Comparison of ENCODE assay signal across 11 cellular contexts in the genomic region with DNA sequence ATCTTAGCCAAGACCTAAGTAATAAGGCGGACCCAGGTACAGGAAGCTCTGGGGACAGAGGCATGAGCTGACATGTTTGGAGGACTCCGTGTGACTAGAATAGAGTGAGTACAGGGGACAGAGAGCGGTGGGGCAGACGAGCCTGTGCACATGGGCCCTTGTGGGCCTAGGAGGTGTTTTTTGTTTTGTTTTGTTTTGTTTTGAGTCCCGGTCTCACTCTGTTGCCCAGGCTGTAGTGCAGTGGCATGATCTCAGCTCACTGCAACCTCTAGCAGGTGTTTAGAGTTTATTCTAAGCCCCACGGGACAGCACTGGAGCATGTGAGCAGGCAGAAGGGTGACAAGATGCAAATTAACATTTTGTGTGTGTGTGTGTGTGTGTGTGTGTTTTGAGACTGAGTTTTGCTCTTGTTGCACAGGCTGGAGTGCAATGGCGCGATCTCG. TPM values are rescaled to one million over a fixed set of nuclear protein-coding genes. Genes with fewer than 3 reads are reported as not detected.
A peak's percentile ranks its signal among the peaks of the same experiment; 100 is the strongest.
DNase-seq lines count a peak whose midpoint lies in the region; ATAC-seq and TF ChIP-seq lines count a peak whose summit lies in the region.
"Had no signal": no experiment of that assay in that cellular context is flagged by ENCODE, and none has a peak within 500 bp of the region (broad histone marks: within the 10 kb centered on the region; RNA-seq: fewer than 3 reads in every experiment).

No MANE protein-coding gene starts in this region.

- H3K9me3 Mint-ChIP-seq in stimulated activated naive CD8-positive, alpha-beta T cell treated with anti-CD3 and anti-CD28 coated beads, Interleukin-15, Interleukin-2, amounts not matched to agents 100 ng/mL and 50 ng/mL, for 24 hours: no peaks in the 10 kb centered on the region

- 89% methylated on average over 6 of the region's 9 CpGs for WGBS in SK-N-SH (ENCODE audit: low lambda C conversion rate)

- H3K4me1 Mint-ChIP-seq in stimulated activated naive CD8-positive, alpha-beta T cell treated with anti-CD3 and anti-CD28 coated beads, Interleukin-15, Interleukin-2, amounts not matched to agents 100 ng/mL and 50 ng/mL, for 24 hours (ENCODE audit: low read depth): peaks cover 44% of the 10 kb centered on the region

- ATAC-seq in stimulated activated naive CD8-positive, alpha-beta T cell treated with anti-CD3 and anti-CD28 coated beads, Interleukin-15, Interleukin-2, amounts not matched to agents 100 U/mL and 50 U/mL, for 24 hours: no peak
- ATAC-seq in HG02852 (IDR thresholded peaks at IDR 0.05; ENCODE audit: unreplicated experiment): peak; percentile 27
- ATAC-seq in left colon: no peak
- no peak for ATAC-seq in HG03457 (IDR thresholded peaks at IDR 0.05; ENCODE audit: unreplicated experiment)
- ATAC-seq: pancreas had no signal

- H3K4me1 ChIP-seq in OCI-LY7 (ENCODE audit: insufficient read depth, low read length, poor library complexity, severe bottlenecking) (peaks cover 64% of the 10 kb centered on the region), SK-N-SH (ENCODE audit: control insufficient read depth in 1 of 2, insufficient read depth in 2 of 2, low read depth in 1 of 2, low read length in 1 of 2) (peaks cover 0 to 15% of the 10 kb centered on the region in 2 experiments; a peak in 2 of 4 replicates)

- H3K79me2 ChIP-seq in OCI-LY7 (ENCODE audit: insufficient read depth, low read depth, low read length) (peaks cover 26% of the 10 kb centered on the region), SK-N-SH (ENCODE audit: insufficient read depth) (peaks cover 17% of the 10 kb centered on the region)

- peak overlapping the region; percentile 2 for H3K4me3 Mint-ChIP-seq in stimulated activated naive CD8-positive, alpha-beta T cell treated with anti-CD3 and anti-CD28 coated beads, Interleukin-15, Interleukin-2, amounts not matched to agents 100 ng/mL and 50 ng/mL, for 24 hours

- TF ChIP-seq RAD21 in SK-N-SH (IDR thresholded peaks at IDR 0.05; ENCODE audit: low read length): no peak

- no peaks in the 10 kb centered on the region for H3F3A ChIP-seq in SK-N-SH (replicated peaks; ENCODE audit: insufficient read depth)

- no peaks in the 10 kb centered on the region for H3K9me2 ChIP-seq in OCI-LY7 (ENCODE audit: insufficient read depth, low read length)
- no peaks in the 10 kb centered on the region for H3K9me2 ChIP-seq in SK-N-SH

- no peaks in the 10 kb centered on the region for H3K9me3 ChIP-seq in OCI-LY7 (ENCODE audit: low read length)
- no peaks in the 10 kb centered on the region for H3K9me3 ChIP-seq in SK-N-SH
- H3K9me3 ChIP-seq: pancreas had no signal

- peak overlapping the region; percentile 86 for H3K27ac Mint-ChIP-seq in stimulated activated naive CD8-positive, alpha-beta T cell treated with anti-CD3 and anti-CD28 coated beads, Interleukin-15, Interleukin-2, amounts not matched to agents 100 ng/mL and 50 ng/mL, for 24 hours

- peak overlapping the region; percentile 31; the same call in 1 of the 2 replicates for H2AFZ ChIP-seq in OCI-LY7 (ENCODE audit: low read length)
- no peak overlapping the region for H2AFZ ChIP-seq in SK-N-SH (ENCODE audit: low read depth)

- H3K27me3 ChIP-seq in SK-N-SH (ENCODE audit: insufficient read depth): no peaks in the 10 kb centered on the region
- H3K27me3 ChIP-seq: pancreas had no signal

- H3K9ac ChIP-seq in SK-N-SH: no peak overlapping the region

- peaks cover 7% of the 10 kb centered on the region for H3K36me3 ChIP-seq in OCI-LY7 (ENCODE audit: insufficient read depth, low read length)
- no peaks in the 10 kb centered on the region for H3K36me3 ChIP-seq in SK-N-SH (replicated peaks in 1 of 2; ENCODE audit: control insufficient read depth in 1 of 2, insufficient read depth in 2 of 2, low read length in 1 of 2)
- H3K36me3 ChIP-seq: pancreas had no signal

- peak overlapping the region; percentile 96 for H3K27ac ChIP-seq in OCI-LY7 (ENCODE audit: low read depth, low read length, poor library complexity, severe bottlenecking)
- no peak overlapping the region for H3K27ac ChIP-seq in SK-N-SH (ENCODE audit: low read depth in 2 of 2, low read length in 1 of 2)
- H3K27ac ChIP-seq: pancreas had no signal

- no peaks in the 10 kb centered on the region for H3K36me3 Mint-ChIP-seq in stimulated activated naive CD8-positive, alpha-beta T cell treated with anti-CD3 and anti-CD28 coated beads, Interleukin-15, Interleukin-2, amounts not matched to agents 100 ng/mL and 50 ng/mL, for 24 hours (ENCODE audit: low read depth)

- CTCF ChIA-PET in OCI-LY7 (lab: Charles Lee; ENCODE audit: unreplicated experiment) (interaction anchor here (0.8 kb wide), 1 partner anchor 28 kb away, joined by 3 read pairs; no protein-coding TSS in a partner anchor), SK-N-SH (lab: Yijun Ruan, JAX) (interaction anchor here (6.2 kb wide), 1 partner anchor 41 kb away, joined by 60 read pairs; no protein-coding TSS in a partner anchor)

- BruUV-seq in OCI-LY7 (replicated peaks; lab: Mats Ljungman, UMichigan): no TSS peak

- DNase-seq in stimulated activated naive CD8-positive, alpha-beta T cell treated with anti-CD3 and anti-CD28 coated beads, Interleukin-15, Interleukin-2, amounts not matched to agents 100 U/mL and 50 U/mL, for 24 hours: no peak
- DNase-seq in OCI-LY7 (ENCODE audit: low spot score) (peak; percentile 97), left colon (no peak), SK-N-SH (no peak)
- no peak for DNase-seq in effector CD8-positive, alpha-beta T cell (lab: John Stamatoyannopoulos, UW)
- DNase-seq: DMS153, SIG-M5 had no signal

- H3K4me2 ChIP-seq in OCI-LY7 (ENCODE audit: low read length): peak overlapping the region; percentile 92
- no peak overlapping the region for H3K4me2 ChIP-seq in SK-N-SH

- H3K4me3 ChIP-seq in OCI-LY7 (ENCODE audit: low read depth, low read length, poor library complexity, severe bottlenecking) (peak overlapping the region; percentile 47), SK-N-SH (ENCODE audit: low read depth in 2 of 2, low read length in 1 of 2) (no peak overlapping the region)
- H3K4me3 ChIP-seq: pancreas had no signal

- TF ChIP-seq CTCF in OCI-LY7 (conservative IDR thresholded peaks at IDR 0.05; ENCODE audit: low read length): no peak
- no peak for TF ChIP-seq CTCF in SK-N-SH (IDR thresholded peaks at IDR 0.05)

- H4K20me1 ChIP-seq in OCI-LY7 (ENCODE audit: insufficient read depth, low read length): peaks cover 8% of the 10 kb centered on the region; the same call in 1 of the 2 replicates
- H4K20me1 ChIP-seq in SK-N-SH (ENCODE audit: insufficient read depth): peaks cover 13% of the 10 kb centered on the region

- intact Hi-C loops in OCI-LY7 (cut with micrococcal nuclease; ENCODE audit: unreplicated experiment): loop anchor here (1.0 to 5.0 kb wide), 3 partner anchors 23 to 207 kb away; a partner anchor contains a TSS
- intact Hi-C loops in left colon (cut with DNase I, micrococcal nuclease): no loop called here

- H3K27me3 Mint-ChIP-seq in stimulated activated naive CD8-positive, alpha-beta T cell treated with anti-CD3 and anti-CD28 coated beads, Interleukin-15, Interleukin-2, amounts not matched to agents 100 ng/mL and 50 ng/mL, for 24 hours: no peaks in the 10 kb centered on the region

- POLR2A ChIA-PET in OCI-LY7 (lab: Charles Lee): interaction anchor here (0.7 to 3.5 kb wide), 7 partner anchors 13 to 205 kb away, joined by 3 to 25 read pairs (median 4); a partner anchor contains a TSS
- POLR2A ChIA-PET in SK-N-SH (lab: Yijun Ruan, JAX): no interaction called here

- TF ChIP-seq EP300 in SK-N-SH (IDR thresholded peaks at IDR 0.05; ENCODE audit: borderline replicate concordance in 1 of 2, low read depth in 1 of 2, low read length in 1 of 2): no peak

TF ChIP-seq in SK-N-SH, 30 proteins besides CTCF, POLR2A, EP300 and RAD21:
- TF ChIP-seq GABPA (IDR thresholded peaks at IDR 0.05; ENCODE audit: low read depth) (no peak), MEF2A (IDR thresholded peaks at IDR 0.05; ENCODE audit: borderline replicate concordance, low read depth) (no peak)

RNA-seq across cellular contexts. Expression of a gene that starts 3.1 kb away (rescaled TPM):
- total RNA-seq in OCI-LY7 (2014; rRNA removed; shearing (Covaris generic)): 25.8 and 34.7 TPM in 2 replicates
- total RNA-seq in OCI-LY7 (2022) (60.1 and 69.1 TPM in 2 replicates), left colon (100 to 1,000 TPM; 157 to 175 TPM)
- 17.9 and 26.2 TPM in 2 replicates for polyA plus RNA-seq in SK-N-SH (2012; rRNA removed)
- polyA plus RNA-seq in SK-N-SH (2012; cell fraction: cytosol; rRNA removed): 15.9 and 18.6 TPM in 2 replicates
- polyA plus RNA-seq in SK-N-SH (2012; cell fraction: nucleus; rRNA removed): 32.9 and 55.0 TPM in 2 replicates

RNA-seq across cellular contexts. Expression of a gene that starts 46.2 kb away (rescaled TPM):
- 31.6 and 49.7 TPM in 2 replicates for total RNA-seq in OCI-LY7 (2014; rRNA removed; shearing (Covaris generic))
- total RNA-seq in OCI-LY7 (2022): 47.7 and 50.7 TPM in 2 replicates
- 10 to 100 TPM; 25.1 to 28.6 TPM for total RNA-seq in left colon
- polyA plus RNA-seq in SK-N-SH (2012; rRNA removed): 106 and 117 TPM in 2 replicates
- 54.1 and 69.2 TPM in 2 replicates for polyA plus RNA-seq in SK-N-SH (2012; cell fraction: cytosol; rRNA removed)
- 90.7 and 100 TPM in 2 replicates for polyA plus RNA-seq in SK-N-SH (2012; cell fraction: nucleus; rRNA removed)

RNA-seq across cellular contexts. Expression of a gene that starts 53.3 kb away (rescaled TPM):
- total RNA-seq in OCI-LY7 (2014; rRNA removed; shearing (Covaris generic)): 0.59 and 0.95 TPM in 2 replicates
- total RNA-seq in OCI-LY7 (2022) (4.4 and 4.6 TPM in 2 replicates), left colon (1 to 10 TPM; 1.3 to 1.9 TPM)
- polyA plus RNA-seq in SK-N-SH (2012; rRNA removed): 4.0 and 6.1 TPM in 2 replicates
- 1.7 and 2.5 TPM in 2 replicates for polyA plus RNA-seq in SK-N-SH (2012; cell fraction: cytosol; rRNA removed)
- 40.1 and 41.3 TPM in 2 replicates for polyA plus RNA-seq in SK-N-SH (2012; cell fraction: nucleus; rRNA removed)
